ENCODE assay signal across 9 cellular contexts in genomic region chr2:218368621-218369153, GRCh38. TPM values are rescaled to one million over a fixed set of nuclear protein-coding genes. Genes with fewer than 3 reads are reported as not detected.
DNase-seq lines count a peak whose midpoint lies in the region; ATAC-seq, FAIRE-seq and TF ChIP-seq lines count a peak whose summit lies in the region.
"Had no signal": no experiment of that assay in that cellular context is flagged by ENCODE, and none has a peak within 500 bp of the region (broad histone marks: within the 10 kb centered on the region; RNA-seq: fewer than 3 reads in every experiment).

No MANE protein-coding gene starts in this region.

- no peaks in the 10 kb centered on the region for H3K27me3 ChIP-seq in fibroblast of lung (ENCODE audit: control insufficient read depth, insufficient read depth, low read length)
- H3K27me3 ChIP-seq: body of pancreas had no signal

- H3K4me3 ChIP-seq in fibroblast of lung (replicated peaks in 1 of 4; ENCODE audit: control extremely low read depth in 1 of 4, insufficient read depth in 1 of 4, low read depth in 3 of 4, low read length in 4 of 4): no peak overlapping the region

- H3K27ac ChIP-seq in fibroblast of lung (ENCODE audit: insufficient read depth, low read length): no peak overlapping the region

- H3K9ac ChIP-seq in ES-I3 (ENCODE audit: low read depth, low read length) (peak overlapping the region; percentile 61; the same call in 1 of the 2 replicates), fibroblast of lung (ENCODE audit: insufficient read depth, low read length) (no peak overlapping the region)

- FAIRE-seq in GM12891 (lab: Jason Lieb, UNC): no peak

- no peaks in the 10 kb centered on the region for H3K79me2 ChIP-seq in fibroblast of lung (ENCODE audit: control insufficient read depth, insufficient read depth, low read length)

- H3K9me3 ChIP-seq in ES-I3 (ENCODE audit: control insufficient read depth, insufficient read depth, low read length) (0 out of 2 replicates have a peak, but pooled peaks cover 5% of the 10 kb centered on the region), fibroblast of lung (ENCODE audit: control insufficient read depth, insufficient read depth, low read depth, low read length) (no peaks in the 10 kb centered on the region)
- H3K9me3 ChIP-seq: body of pancreas had no signal

- intact Hi-C loops in posterior vena cava (cut with DNase I): loop anchor here in 1 of 2 donors (10.0 kb wide), 1 partner anchor 184 kb away; no protein-coding TSS in a partner anchor

- no peaks in the 10 kb centered on the region for H4K20me1 ChIP-seq in fibroblast of lung (ENCODE audit: control insufficient read depth, extremely low read depth, insufficient read depth, low read length)

- TF ChIP-seq CTCF in fibroblast of lung (conservative IDR thresholded peaks at IDR 0.05 in 1 of 2, IDR thresholded peaks at IDR 0.05 in 1 of 2; ENCODE audit: low read depth in 1 of 2, low read length in 2 of 2): no peak

- H3K36me3 ChIP-seq in ES-I3 (ENCODE audit: insufficient read depth, low read length): no peaks in the 10 kb centered on the region
- no peaks in the 10 kb centered on the region for H3K36me3 ChIP-seq in fibroblast of lung (ENCODE audit: control insufficient read depth, insufficient read depth, low read length)

- peak; percentile 79 for DNase-seq in NCI-H510A treated with DMSO at 0.1 percent for 48 hours (lab: John Stamatoyannopoulos, UW)
- DNase-seq in fibroblast of lung (ENCODE audit: low read depth in 2 of 2): peak; percentile 15 to 54
- peak; percentile 85 for DNase-seq in posterior vena cava (ENCODE audit: low spot score)
- DNase-seq in RKO (ENCODE audit: low spot score): no peak
- DNase-seq in GM12891 (ENCODE audit: insufficient read length, low spot score): no peak
- no peak for DNase-seq in activated gamma-delta T cell (lab: John Stamatoyannopoulos, UW)

- H2AFZ ChIP-seq in fibroblast of lung (ENCODE audit: low read length): peak overlapping the region; percentile 34

- no peaks in the 10 kb centered on the region for H3K4me1 ChIP-seq in ES-I3 (ENCODE audit: insufficient read depth, low read length)
- no peaks in the 10 kb centered on the region for H3K4me1 ChIP-seq in fibroblast of lung (ENCODE audit: control insufficient read depth, extremely low read depth, insufficient read depth, low read length)

- H3K4me2 ChIP-seq in fibroblast of lung (ENCODE audit: extremely low read depth, insufficient read depth, low read length): no peak overlapping the region

- TF ChIP-seq POLR2A in GM12891 (IDR thresholded peaks at IDR 0.05; ENCODE audit: low read depth, low read length): no peak

- ATAC-seq in HG03108 (IDR thresholded peaks at IDR 0.05; ENCODE audit: unreplicated experiment): no peak

TF ChIP-seq in GM12891, 5 proteins besides CTCF, POLR2A, EP300 and RAD21:
- TF ChIP-seq TAF1 (IDR thresholded peaks at IDR 0.05; ENCODE audit: low read depth, low read length) (no peak), PAX5 (IDR thresholded peaks at IDR 0.05; ENCODE audit: insufficient read depth, low read length, severe bottlenecking) (no peak), POU2F2 (IDR thresholded peaks at IDR 0.05; ENCODE audit: low read depth, low read length) (no peak), SPI1 (IDR thresholded peaks at IDR 0.05; ENCODE audit: low read depth, low read length) (no peak), POLR2AphosphoS5 (IDR thresholded peaks at IDR 0.05; ENCODE audit: low read depth, low read length) (no peak)
TF ChIP-seq in GM12891: peak in this region for 0.

RNA-seq across cellular contexts. Expression of gene CATIP, which starts 12.0 kb away (rescaled TPM):
- under 0.01 and 0.17 TPM in 2 replicates for total RNA-seq in fibroblast of lung
- not detected in 2 replicates for polyA plus RNA-seq in fibroblast of lung
- not detected in 2 replicates for polyA plus RNA-seq in fibroblast of lung (2012)
- not detected in 2 replicates for polyA minus RNA-seq in fibroblast of lung (ENCODE audit: low replicate concordance)
- not detected for total RNA-seq in posterior vena cava
- not detected for polyA plus RNA-seq in GM12891 (2012; ENCODE audit: low read depth, missing spikeins)

RNA-seq across cellular contexts. Expression of gene SLC11A1, which starts 13.4 kb away (rescaled TPM):
- 0.17 and 0.26 TPM in 2 replicates for total RNA-seq in fibroblast of lung
- 0.02 and 0.03 TPM in 2 replicates for polyA plus RNA-seq in fibroblast of lung
- polyA plus RNA-seq in fibroblast of lung (2012): 0.06 and 0.09 TPM in 2 replicates
- polyA minus RNA-seq in fibroblast of lung (ENCODE audit: low replicate concordance): not detected in 2 replicates
- 10 to 100 TPM; 28.8 to 77.1 TPM for total RNA-seq in posterior vena cava
- polyA plus RNA-seq in GM12891 (2012; ENCODE audit: low read depth, missing spikeins): 0.09 TPM

RNA-seq across cellular contexts. Expression of gene CTDSP1, which starts 31.0 kb away (rescaled TPM):
- 40.6 and 45.4 TPM in 2 replicates for total RNA-seq in fibroblast of lung
- 69.6 and 71.6 TPM in 2 replicates for polyA plus RNA-seq in fibroblast of lung
- 70.4 and 72.5 TPM in 2 replicates for polyA plus RNA-seq in fibroblast of lung (2012)
- polyA minus RNA-seq in fibroblast of lung (ENCODE audit: low replicate concordance): 344 and 363 TPM in 2 replicates
- total RNA-seq in posterior vena cava: 100 to 1,000 TPM; 112 to 142 TPM
- 27.9 TPM for polyA plus RNA-seq in GM12891 (2012; ENCODE audit: low read depth, missing spikeins)

RNA-seq across cellular contexts. Expression of gene VIL1, which starts 50.2 kb away (rescaled TPM):
- total RNA-seq in fibroblast of lung: not detected in 2 replicates
- not detected in 2 replicates for polyA plus RNA-seq in fibroblast of lung
- not detected in 2 replicates for polyA plus RNA-seq in fibroblast of lung (2012)
- polyA minus RNA-seq in fibroblast of lung (ENCODE audit: low replicate concordance): not detected in 2 replicates
- not detected for total RNA-seq in posterior vena cava
- 0.28 TPM for polyA plus RNA-seq in GM12891 (2012; ENCODE audit: low read depth, missing spikeins)

Comparison
In these comparisons a context has a peak if more than half of its experiments do, and no peak if none do; other contexts are left out.
1. DNase-seq: peak in NCI-H510A treated with DMSO at 0.1 percent for 48 hours (single experiment), fibroblast of lung (2 of 2) and posterior vena cava (single experiment); none in RKO (single experiment), GM12891 (single experiment) and activated gamma-delta T cell (single experiment).
2. RNA of gene SLC11A1, which starts 13.4 kb away (total RNA-seq): 28.8 to 77.1 TPM in posterior vena cava; 0.17 to 0.26 TPM in fibroblast of lung; every median in the first group is over 10 times any median in the second.